Comparison of ENCODE assay signal across 9 cellular contexts in the genomic region with DNA sequence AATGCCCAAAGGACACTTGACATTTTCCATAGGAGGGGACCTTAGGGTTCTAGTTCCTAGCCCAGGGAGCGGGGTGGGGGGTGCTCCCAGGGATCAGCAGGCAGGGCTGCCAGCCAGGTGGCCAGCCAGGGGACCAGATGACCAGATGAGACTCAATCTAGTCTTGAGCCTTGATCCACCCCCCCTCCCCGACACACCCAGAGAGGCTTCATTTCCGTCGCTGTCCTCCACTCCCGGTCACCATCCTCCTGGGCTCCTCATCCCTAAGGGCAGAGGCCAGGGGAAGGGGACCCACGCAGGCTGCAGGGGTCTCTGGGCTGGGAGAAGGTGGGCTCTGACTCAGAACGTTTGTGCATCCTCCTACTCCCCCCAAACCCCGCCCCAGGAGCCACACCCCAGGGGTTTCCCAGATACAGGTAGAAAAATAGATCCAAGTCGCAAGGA. TPM values are rescaled to one million over a fixed set of nuclear protein-coding genes. Genes with fewer than 3 reads are reported as not detected.
DNase-seq lines count a peak whose midpoint lies in the region; ATAC-seq and TF ChIP-seq lines count a peak whose summit lies in the region.
"Had no signal": no experiment of that assay in that cellular context is flagged by ENCODE, and none has a peak within 500 bp of the region (broad histone marks: within the 10 kb centered on the region; RNA-seq: fewer than 3 reads in every experiment).

No MANE protein-coding gene starts in this region.

- H2AFZ ChIP-seq in osteoblast (ENCODE audit: low read length), result no peak overlapping the region

- H3K36me3 ChIP-seq in Caco-2 (ENCODE audit: control insufficient read depth, insufficient read depth, low read length) (no peaks in the 10 kb centered on the region; the same call in none of the 2 replicates), osteoblast (ENCODE audit: insufficient read depth, low read length) (peaks cover 1% of the 10 kb centered on the region)
- H3K36me3 ChIP-seq: adrenal gland had no signal

- H3K9me3 Mint-ChIP-seq in Caco-2 (ENCODE audit: unreplicated experiment), result no peaks in the 10 kb centered on the region
- no peaks in the 10 kb centered on the region for H3K9me3 Mint-ChIP-seq in effector memory CD8-positive, alpha-beta T cell

- BruUV-seq in Caco-2 (replicated peaks; lab: Mats Ljungman, UMichigan), result no TSS peak

- H3K4me1 ChIP-seq in Caco-2 (peaks cover 38% of the 10 kb centered on the region), osteoblast (ENCODE audit: insufficient read depth, low read length) (peaks cover 33% of the 10 kb centered on the region)

- CTCF ChIA-PET in Caco-2 (lab: Charles Lee), result no interaction called here

- POLR2A ChIA-PET in Caco-2 (lab: Charles Lee), result no interaction called here

- H3K9me3 ChIP-seq in Caco-2 (no peaks in the 10 kb centered on the region), osteoblast (ENCODE audit: low read depth, low read length) (no peaks in the 10 kb centered on the region)
- H3K9me3 ChIP-seq: adrenal gland had no signal

- peak overlapping the region; percentile 95 for H3K27ac ChIP-seq in osteoblast (ENCODE audit: low read depth, low read length)
- H3K27ac ChIP-seq: adrenal gland had no signal

- no peak for DNase-seq in Caco-2
- DNase-seq in effector memory CD8-positive, alpha-beta T cell, result no peak
- no peak for DNase-seq in osteoblast (ENCODE audit: insufficient read length, low spot score, missing footprints)
- no peak for DNase-seq in NCI-H1436 (lab: John Stamatoyannopoulos, UW)
- DNase-seq in activated CD4-positive, CD25-positive, alpha-beta regulatory T cell (lab: John Stamatoyannopoulos, UW), result no peak

- H3K27me3 ChIP-seq in Caco-2 (replicated peaks; ENCODE audit: control insufficient read depth, insufficient read depth, low read length), result no peaks in the 10 kb centered on the region
- no peaks in the 10 kb centered on the region for H3K27me3 ChIP-seq in osteoblast (ENCODE audit: insufficient read depth, low read length)
- H3K27me3 ChIP-seq: adrenal gland had no signal

- ATAC-seq in SK-N-SH treated with all-trans-retinoic acid at 6 μM for 48 hours (peak; percentile 3; the same call in 2 of the 3 replicates), GM21526 (IDR thresholded peaks at IDR 0.05; ENCODE audit: low FRiP score, unreplicated experiment) (no peak), HG03025 (IDR thresholded peaks at IDR 0.05; ENCODE audit: low FRiP score, unreplicated experiment) (no peak)
- ATAC-seq in effector memory CD8-positive, alpha-beta T cell (replicated peaks), result no peak

- H3K79me2 ChIP-seq in osteoblast (ENCODE audit: insufficient read depth, low read length), result peaks cover 55% of the 10 kb centered on the region

- no peak for TF ChIP-seq CTCF in Caco-2 (IDR thresholded peaks at IDR 0.05; ENCODE audit: insufficient read depth in 1 of 2, low read depth in 1 of 2, low read length in 1 of 2, severe bottlenecking in 1 of 2, unreplicated experiment in 1 of 2)
- TF ChIP-seq CTCF in osteoblast (IDR thresholded peaks at IDR 0.05; ENCODE audit: extremely low read depth, low read depth, low read length), result no peak

- peak overlapping the region; percentile 89 for H3K4me3 ChIP-seq in Caco-2 (ENCODE audit: low read depth, low read length)
- H3K4me3 ChIP-seq in osteoblast (ENCODE audit: insufficient read depth, low read length), result peak overlapping the region; percentile 95

- H3K4me2 ChIP-seq in osteoblast (ENCODE audit: insufficient read depth, low read length), result peak overlapping the region; percentile 82

- peak overlapping the region; percentile 67 for H3K4me3 Mint-ChIP-seq in Caco-2 (ENCODE audit: unreplicated experiment)
- H3K4me3 Mint-ChIP-seq in effector memory CD8-positive, alpha-beta T cell, result peak overlapping the region; percentile 80 to 89

- peak overlapping the region; percentile 19 for H3K27ac Mint-ChIP-seq in Caco-2 (ENCODE audit: unreplicated experiment)
- H3K27ac Mint-ChIP-seq in effector memory CD8-positive, alpha-beta T cell, result peak overlapping the region; percentile 38 to 69

- H3K27me3 Mint-ChIP-seq in Caco-2 (ENCODE audit: insufficient read depth, unreplicated experiment), result no peaks in the 10 kb centered on the region
- H3K27me3 Mint-ChIP-seq in effector memory CD8-positive, alpha-beta T cell, result no peaks in the 10 kb centered on the region

- peaks cover 23% of the 10 kb centered on the region for H3K36me3 Mint-ChIP-seq in Caco-2 (ENCODE audit: insufficient read depth, unreplicated experiment)
- peaks cover 15% of the 10 kb centered on the region for H3K36me3 Mint-ChIP-seq in effector memory CD8-positive, alpha-beta T cell (ENCODE audit: insufficient read depth)

- peaks cover 16% of the 10 kb centered on the region for H3K4me1 Mint-ChIP-seq in Caco-2 (ENCODE audit: low read depth, unreplicated experiment)
- H3K4me1 Mint-ChIP-seq in effector memory CD8-positive, alpha-beta T cell (ENCODE audit: low read depth in 2 of 2), result peaks cover 20 to 26% of the 10 kb centered on the region in 2 donors

- H4K20me1 ChIP-seq in osteoblast (ENCODE audit: insufficient read depth, low read length), result peaks cover 37% of the 10 kb centered on the region

- intact Hi-C loops in Caco-2 (cut with micrococcal nuclease; ENCODE audit: unreplicated experiment), result loop anchor here (5.0 kb wide), 1 partner anchor 96 kb away; a partner anchor contains a TSS

TF ChIP-seq in SK-N-SH treated with all-trans-retinoic acid at 6 μM for 48 hours, 23 proteins besides CTCF, POLR2A, EP300 and RAD21:
- TF ChIP-seq ZNF70 (CRISPR knock-in tag; IDR thresholded peaks at IDR 0.05) (peak; percentile 48; the same call in 1 of the 2 replicates), TOX (CRISPR knock-in tag; IDR thresholded peaks at IDR 0.05; ENCODE audit: borderline replicate concordance) (no peak)

RNA-seq across cellular contexts. Expression of a gene that starts 1.0 kb away (rescaled TPM):
- total RNA-seq in Caco-2 (2022), result 26.4 and 28.6 TPM in 2 replicates
- 15.9 and 17.4 TPM in 2 replicates for total RNA-seq in osteoblast

RNA-seq across cellular contexts. Expression of a gene that starts 20.1 kb away (rescaled TPM):
- 38.9 and 47.2 TPM in 2 replicates for total RNA-seq in Caco-2 (2022)
- total RNA-seq in osteoblast, result 6.5 and 8.7 TPM in 2 replicates

RNA-seq across cellular contexts. Expression of a gene that starts 35.1 kb away (rescaled TPM):
- total RNA-seq in Caco-2 (2022), result 138 and 144 TPM in 2 replicates
- total RNA-seq in osteoblast, result 33.9 and 36.9 TPM in 2 replicates

RNA-seq across cellular contexts. Expression of a gene that starts 35.2 kb away (rescaled TPM):
- total RNA-seq in Caco-2 (2022) (15.5 and 15.9 TPM in 2 replicates), osteoblast (2.9 TPM in 2 replicates)

RNA-seq across cellular contexts. Expression of a gene that starts 50.8 kb away (rescaled TPM):
- total RNA-seq in Caco-2 (2022) (1.9 and 2.7 TPM in 2 replicates), osteoblast (5.8 and 5.9 TPM in 2 replicates)
